ENCODE assay signal across 12 cellular contexts in genomic region chr12:116384629-116385485, GRCh38.
DNase-seq lines count a peak whose midpoint lies in the region; ATAC-seq and TF ChIP-seq lines count a peak whose summit lies in the region.
"Had no signal": no experiment of that assay in that cellular context is flagged by ENCODE, and none has a peak within 500 bp of the region (broad histone marks: within the 10 kb centered on the region; RNA-seq: fewer than 3 reads in every experiment).

No MANE protein-coding gene starts in this region.

- H3K36me3 Mint-ChIP-seq in Caco-2 (ENCODE audit: insufficient read depth, unreplicated experiment), result no peaks in the 10 kb centered on the region

- no peak for TF ChIP-seq CTCF in Caco-2 (IDR thresholded peaks at IDR 0.05; ENCODE audit: insufficient read depth in 1 of 2, low read depth in 1 of 2, low read length in 1 of 2, severe bottlenecking in 1 of 2, unreplicated experiment in 1 of 2)
- no peak for TF ChIP-seq CTCF in HL-60 (IDR thresholded peaks at IDR 0.05; ENCODE audit: insufficient read depth, low read length)
- no peak for TF ChIP-seq CTCF in coronary artery (IDR thresholded peaks at IDR 0.05)

- H3K9me3 ChIP-seq in Caco-2, result no peaks in the 10 kb centered on the region
- no peaks in the 10 kb centered on the region for H3K9me3 ChIP-seq in iPS-15b (ENCODE audit: control insufficient read depth, insufficient read depth, low read length)
- H3K9me3 ChIP-seq in SJCRH30 (replicated peaks), result no peaks in the 10 kb centered on the region
- H3K9me3 ChIP-seq: lower lobe of right lung had no signal

- H3K4me1 Mint-ChIP-seq in Caco-2 (ENCODE audit: low read depth, unreplicated experiment), result peaks cover 31% of the 10 kb centered on the region

- CTCF ChIA-PET in Caco-2 (lab: Charles Lee), result interaction anchor here (0.6 kb wide), 1 partner anchor 515 kb away, joined by 4 read pairs; no protein-coding TSS in a partner anchor

- no peak overlapping the region for H3K4me3 Mint-ChIP-seq in Caco-2 (ENCODE audit: unreplicated experiment)
- H3K4me3 Mint-ChIP-seq: activated CD4-positive, alpha-beta T cell treated with anti-CD3 and anti-CD28 coated beads, Interleukin-2, amount 10 ng/mL, durations not matched to agents 7 days and 5 days had no signal

- H3K4me1 ChIP-seq in Caco-2 (peaks cover 56% of the 10 kb centered on the region), iPS-15b (ENCODE audit: control insufficient read depth, insufficient read depth, low read length) (peaks cover 12% of the 10 kb centered on the region), SJCRH30 (peaks cover 11% of the 10 kb centered on the region)

- H3K36me3 ChIP-seq in Caco-2 (ENCODE audit: control insufficient read depth, insufficient read depth, low read length) (no peaks in the 10 kb centered on the region), iPS-15b (ENCODE audit: control insufficient read depth, insufficient read depth, low read length) (no peaks in the 10 kb centered on the region), SJCRH30 (no peaks in the 10 kb centered on the region)
- H3K36me3 ChIP-seq: lower lobe of right lung had no signal

- H3K27ac Mint-ChIP-seq in Caco-2 (ENCODE audit: unreplicated experiment), result peak overlapping the region; percentile 46
- H3K27ac Mint-ChIP-seq: activated CD4-positive, alpha-beta T cell treated with anti-CD3 and anti-CD28 coated beads, Interleukin-2, amount 10 ng/mL, durations not matched to agents 7 days and 5 days had no signal

- H3K4me3 ChIP-seq in Caco-2 (ENCODE audit: low read depth, low read length), result no peak overlapping the region
- no peak overlapping the region for H3K4me3 ChIP-seq in HL-60 (replicated peaks; ENCODE audit: insufficient read depth, low read length)
- peak overlapping the region; percentile 8 for H3K4me3 ChIP-seq in iPS-15b (ENCODE audit: low read depth, low read length)
- H3K4me3 ChIP-seq in SJCRH30, result no peak overlapping the region
- H3K4me3 ChIP-seq in coronary artery, result no peak overlapping the region
- H3K4me3 ChIP-seq: lower lobe of right lung had no signal

- no peak for ATAC-seq in HG03520 (IDR thresholded peaks at IDR 0.05; ENCODE audit: unreplicated experiment)
- ATAC-seq in GM19328 (IDR thresholded peaks at IDR 0.05; ENCODE audit: unreplicated experiment), result no peak
- ATAC-seq: lower lobe of right lung had no signal

- H3K27me3 Mint-ChIP-seq in Caco-2 (ENCODE audit: insufficient read depth, unreplicated experiment), result no peaks in the 10 kb centered on the region

- POLR2A ChIA-PET in Caco-2 (lab: Charles Lee), result interaction anchor here (0.5 to 1.1 kb wide), 3 partner anchors 9 to 382 kb away, joined by 3 to 5 read pairs (median 3); no protein-coding TSS in a partner anchor

- no peak overlapping the region for H3K27ac ChIP-seq in HL-60 (replicated peaks)
- no peak overlapping the region for H3K27ac ChIP-seq in SJCRH30
- H3K27ac ChIP-seq in coronary artery, result no peak overlapping the region
- H3K27ac ChIP-seq: lower lobe of right lung had no signal

- H3K27me3 ChIP-seq in Caco-2 (replicated peaks; ENCODE audit: control insufficient read depth, insufficient read depth, low read length), result no peaks in the 10 kb centered on the region
- H3K27me3 ChIP-seq in HL-60 (ENCODE audit: insufficient read depth, poor library complexity, severe bottlenecking), result no peaks in the 10 kb centered on the region
- H3K27me3 ChIP-seq in iPS-15b (ENCODE audit: control insufficient read depth, insufficient read depth, low read length), result no peaks in the 10 kb centered on the region
- no peaks in the 10 kb centered on the region for H3K27me3 ChIP-seq in SJCRH30

- no peaks in the 10 kb centered on the region for H3K9me3 Mint-ChIP-seq in Caco-2 (ENCODE audit: unreplicated experiment)
- H3K9me3 Mint-ChIP-seq: activated CD4-positive, alpha-beta T cell treated with anti-CD3 and anti-CD28 coated beads, Interleukin-2, amount 10 ng/mL, durations not matched to agents 7 days and 5 days had no signal

- peak; percentile 59 to 84 for DNase-seq in Caco-2
- DNase-seq in HL-60 (ENCODE audit: low read depth in 1 of 2, low spot score in 1 of 2), result peak; percentile 62 to 65
- DNase-seq in SHP77 (lab: John Stamatoyannopoulos, UW), result peak; percentile 84 to 86
- DNase-seq in SJCRH30, result no peak
- no peak for DNase-seq in coronary artery (ENCODE audit: low spot score)
- DNase-seq: activated CD4-positive, alpha-beta T cell treated with anti-CD3 and anti-CD28 coated beads, Interleukin-2, amount 10 ng/mL, durations not matched to agents 7 days and 5 days; cerebellar nuclear complex; lower lobe of right lung; NCI-H187 had no signal

- intact Hi-C loops in Caco-2 (cut with micrococcal nuclease; ENCODE audit: unreplicated experiment), result loop anchor here (1.0 to 5.0 kb wide), 4 partner anchors 17 to 108 kb away; partner anchors contain the start of gene MED13L

- BruUV-seq in Caco-2 (replicated peaks; lab: Mats Ljungman, UMichigan), result no TSS peak

- H3K9ac ChIP-seq in iPS-15b (ENCODE audit: low read depth, low read length), result no peak overlapping the region

Comparison
In these comparisons a context has a peak if more than half of its experiments do, and no peak if none do; other contexts are left out.
1. DNase-seq: peak in Caco-2 (2 of 2), HL-60 (2 of 2) and SHP77 (2 of 2); none in SJCRH30 (0 of 2) and coronary artery (single experiment).